In the genomic region with DNA sequence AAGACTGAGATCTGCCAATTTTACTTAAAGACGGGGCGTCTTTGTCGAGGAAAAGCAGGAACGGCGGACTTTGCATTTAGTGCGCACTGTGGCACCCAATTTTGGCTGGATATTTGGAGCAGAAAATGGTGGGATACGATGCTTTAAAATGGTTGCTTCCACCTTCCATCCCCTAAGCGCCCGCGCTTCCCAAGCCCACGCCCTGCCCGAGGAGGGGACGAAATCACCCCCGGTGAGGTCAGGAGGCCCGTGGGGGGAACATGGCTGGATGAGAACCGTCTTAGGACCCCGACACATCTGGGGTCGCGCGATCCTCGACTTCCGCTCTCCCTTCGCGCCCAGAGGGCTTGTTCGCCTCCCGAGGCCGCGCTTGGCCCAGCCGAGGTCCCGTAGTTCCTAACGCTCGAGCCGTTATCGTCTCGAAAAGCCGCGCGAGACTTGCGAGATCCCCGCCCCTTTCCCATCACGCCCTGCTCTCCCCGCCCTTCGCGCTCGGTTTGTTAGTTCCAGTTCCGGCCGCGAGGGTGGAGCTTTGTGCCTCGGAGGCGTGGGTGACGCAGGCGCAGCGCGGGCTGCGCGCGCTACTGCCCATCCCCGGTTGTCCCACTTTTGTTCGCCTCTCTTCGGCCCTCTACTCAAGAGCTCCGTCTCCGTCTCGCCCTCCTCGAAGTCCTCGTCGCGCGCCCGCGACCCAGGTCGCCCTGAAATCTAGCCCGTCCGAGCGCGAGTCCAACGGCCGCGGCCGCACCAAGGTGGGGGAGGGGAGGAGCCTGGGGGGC, we compare ENCODE assay signal across 8 cellular contexts. TPM values are rescaled to one million over a fixed set of nuclear protein-coding genes. Genes with fewer than 3 reads are reported as not detected.
DNase-seq lines count a peak whose midpoint lies in the region; ATAC-seq and TF ChIP-seq lines count a peak whose summit lies in the region.

A gene with protein sequence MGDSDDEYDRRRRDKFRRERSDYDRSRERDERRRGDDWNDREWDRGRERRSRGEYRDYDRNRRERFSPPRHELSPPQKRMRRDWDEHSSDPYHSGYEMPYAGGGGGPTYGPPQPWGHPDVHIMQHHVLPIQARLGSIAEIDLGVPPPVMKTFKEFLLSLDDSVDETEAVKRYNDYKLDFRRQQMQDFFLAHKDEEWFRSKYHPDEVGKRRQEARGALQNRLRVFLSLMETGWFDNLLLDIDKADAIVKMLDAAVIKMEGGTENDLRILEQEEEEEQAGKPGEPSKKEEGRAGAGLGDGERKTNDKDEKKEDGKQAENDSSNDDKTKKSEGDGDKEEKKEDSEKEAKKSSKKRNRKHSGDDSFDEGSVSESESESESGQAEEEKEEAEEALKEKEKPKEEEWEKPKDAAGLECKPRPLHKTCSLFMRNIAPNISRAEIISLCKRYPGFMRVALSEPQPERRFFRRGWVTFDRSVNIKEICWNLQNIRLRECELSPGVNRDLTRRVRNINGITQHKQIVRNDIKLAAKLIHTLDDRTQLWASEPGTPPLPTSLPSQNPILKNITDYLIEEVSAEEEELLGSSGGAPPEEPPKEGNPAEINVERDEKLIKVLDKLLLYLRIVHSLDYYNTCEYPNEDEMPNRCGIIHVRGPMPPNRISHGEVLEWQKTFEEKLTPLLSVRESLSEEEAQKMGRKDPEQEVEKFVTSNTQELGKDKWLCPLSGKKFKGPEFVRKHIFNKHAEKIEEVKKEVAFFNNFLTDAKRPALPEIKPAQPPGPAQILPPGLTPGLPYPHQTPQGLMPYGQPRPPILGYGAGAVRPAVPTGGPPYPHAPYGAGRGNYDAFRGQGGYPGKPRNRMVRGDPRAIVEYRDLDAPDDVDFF (plus strand): TSS at position 527 of the 779 bp plus-strand sequence. CDS start 488 bp downstream, outside the sequence.

- H3K27ac ChIP-seq in caudate nucleus (ENCODE audit: low read depth, low read length) (peak within 1 kb of the TSS; percentile 99), spleen (peak within 1 kb of the TSS; percentile 93 to 98 (median 96))

- H3K36me3 Mint-ChIP-seq in activated B cell treated with CpG ODN at 0.5 μM for 24 hours (ENCODE audit: low read depth) = peaks cover 60% of the 10 kb centered on the region

- H3K4me3 Mint-ChIP-seq in activated B cell treated with CpG ODN at 0.5 μM for 24 hours = peak within 1 kb of the TSS; percentile 99

- intact Hi-C loops in activated B cell treated with CpG ODN at 0.5 μM for 24 hours (cut with micrococcal nuclease) = loop anchor here (1.0 to 2.0 kb wide), 4 partner anchors 13 to 169 kb away; partner anchors contain the start of gene SLC12A9
- intact Hi-C loops in spleen (cut with DNase I; ENCODE audit: low total_unique reads) = no loop called here

- WGBS in spleen, 5 donors = 2 to 10% (median 5%) methylated on average over 44 to 79 of the region's 79 CpGs

- H3K36me3 ChIP-seq in spleen = peaks cover 0 to 71% (median 10%) of the 10 kb centered on the region in 6 donors

- H3K27me3 Mint-ChIP-seq in activated B cell treated with CpG ODN at 0.5 μM for 24 hours = no peaks in the 10 kb centered on the region

- H3K4me1 ChIP-seq in spleen = peaks cover 23 to 55% (median 53%) of the 10 kb centered on the region in 6 donors

- H3K27me3 ChIP-seq in spleen (replicated peaks in 1 of 7) = no peaks in the 10 kb centered on the region

- POLR2A ChIA-PET in activated B cell treated with CpG ODN at 0.5 μM for 24 hours (lab: Charles Lee) = interaction anchor here (0.5 to 10.3 kb wide), 39 partner anchors 8 to 1370 kb away, joined by 3 to 254 read pairs (median 4); partner anchors contain the start of genes ACHE, FBXO24, FIS1 and IFT22

- peak within 1 kb of the TSS; percentile 77 to 98 (median 92) for H3K4me3 ChIP-seq in spleen

- peak within 1 kb of the TSS; percentile 98 for H3K27ac Mint-ChIP-seq in activated B cell treated with CpG ODN at 0.5 μM for 24 hours

- CTCF ChIA-PET in activated B cell treated with CpG ODN at 0.5 μM for 24 hours (lab: Charles Lee) = interaction anchor here (1.4 to 1.7 kb wide), 2 partner anchors 15 to 23 kb away, joined by 6 to 8 read pairs; partner anchors contain the start of genes SLC12A9 and UFSP1

- H3K9me3 Mint-ChIP-seq in activated B cell treated with CpG ODN at 0.5 μM for 24 hours = no peaks in the 10 kb centered on the region

- ATAC-seq in GM18909 (IDR thresholded peaks at IDR 0.05; ENCODE audit: poor library complexity, unreplicated experiment) (peak; percentile 89), HG03175 (IDR thresholded peaks at IDR 0.05; ENCODE audit: unreplicated experiment) (peak; percentile 94), activated B cell treated with CpG ODN at 0.5 μM for 24 hours (ENCODE audit: low read depth) (peak; percentile 96)

- no peak for TF ChIP-seq CTCF in activated B cell treated with CpG ODN at 0.5 μM for 24 hours (IDR thresholded peaks at IDR 0.05)
- peak; percentile 73 to 94 (median 91) for TF ChIP-seq CTCF in spleen (IDR thresholded peaks at IDR 0.05 in 8 of 11, conservative IDR thresholded peaks at IDR 0.05 in 3 of 11)

- H3K4me1 Mint-ChIP-seq in activated B cell treated with CpG ODN at 0.5 μM for 24 hours = peaks cover 45% of the 10 kb centered on the region

- DNase-seq in AG08396 (ENCODE audit: low spot score) (peak; percentile 99), NCI-H345 (lab: John Stamatoyannopoulos, UW) (peak; percentile 99), activated B cell treated with CpG ODN at 0.5 μM for 24 hours (peak; percentile 96), caudate nucleus (lab: John Stamatoyannopoulos, UW) (peak; percentile 71 to 99 (median 97)), inferior parietal cortex (ENCODE audit: extremely low spot score) (peak; percentile 99), spleen (peak; percentile 99)

- peak; percentile 72 to 91 (median 76) for TF ChIP-seq POLR2A in spleen (IDR thresholded peaks at IDR 0.05)

- H3K9me3 ChIP-seq in spleen = no peaks in the 10 kb centered on the region

RNA-seq across cellular contexts. Expression of the gene that starts here (rescaled TPM):
- total RNA-seq in activated B cell treated with CpG ODN at 0.5 μM for 24 hours (229 and 244 TPM in 2 replicates), spleen (100 to 1,000 TPM in 4 of 7 donors, 10 to 100 TPM in 3; 67.0 to 160 (median 132) TPM)
- 100 to 1,000 TPM in 1 of 3 donors, 10 to 100 TPM in 2; 54.7 to 104 (median 92.6) TPM for polyA plus RNA-seq in spleen

Comparison
In these comparisons a context has a peak if more than half of its experiments do, and no peak if none do; other contexts are left out.
1. Peak in every context shown above with its lines: DNase-seq, ATAC-seq, H3K4me3 ChIP-seq and H3K27ac ChIP-seq.